Comparison of ENCODE assay signal across 30 cellular contexts in the genomic region with DNA sequence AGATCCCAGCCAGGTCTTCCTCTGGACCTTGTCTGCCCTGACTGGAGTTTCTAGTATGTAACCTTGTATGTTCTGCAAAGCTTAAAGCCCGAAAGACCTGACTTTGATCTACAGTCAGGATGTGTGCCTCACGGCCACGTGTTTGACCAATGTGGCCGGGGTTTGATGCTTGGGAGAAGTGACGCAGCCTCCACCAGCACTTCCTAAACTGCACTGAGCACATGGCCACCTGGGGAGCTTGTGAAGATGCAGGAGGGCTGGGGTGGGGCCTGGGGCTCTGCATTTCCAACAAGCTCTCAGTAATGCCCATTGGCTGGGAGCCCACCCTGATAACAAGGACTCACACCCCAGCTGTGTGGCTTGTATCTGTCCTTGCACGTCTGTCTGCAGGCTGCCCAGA. TPM values are rescaled to one million over a fixed set of nuclear protein-coding genes. Genes with fewer than 3 reads are reported as not detected.
A peak's percentile ranks its signal among the peaks of the same experiment; 100 is the strongest.
DNase-seq lines count a peak whose midpoint lies in the region; ATAC-seq and TF ChIP-seq lines count a peak whose summit lies in the region.
"Had no signal": no experiment of that assay in that cellular context is flagged by ENCODE, and none has a peak within 500 bp of the region (broad histone marks: within the 10 kb centered on the region; RNA-seq: fewer than 3 reads in every experiment).

No MANE protein-coding gene starts in this region.

- H3K27ac ChIP-seq in CD8-positive, alpha-beta T cell (ENCODE audit: low read depth, low read length) = no peak overlapping the region
- H3K27ac ChIP-seq in osteoblast (ENCODE audit: low read depth, low read length) (no peak overlapping the region), right atrium auricular region (no peak overlapping the region)
- H3K27ac ChIP-seq: A549, breast epithelium, dorsolateral prefrontal cortex, neutrophil, prostate gland, sigmoid colon, stomach, thyroid gland, vagina had no signal

- TF ChIP-seq CTCF in CD8-positive, alpha-beta T cell (IDR thresholded peaks at IDR 0.05) = no peak
- TF ChIP-seq CTCF in osteoblast (IDR thresholded peaks at IDR 0.05; ENCODE audit: extremely low read depth, low read depth, low read length) (no peak), right atrium auricular region (IDR thresholded peaks at IDR 0.05) (no peak)

- no peaks in the 10 kb centered on the region for H3K9me3 Mint-ChIP-seq in activated CD8-positive, alpha-beta memory T cell treated with anti-CD3 and anti-CD28 coated beads, Interleukin-2, amount 10 ng/mL, durations not matched to agents 7 days and 5 days (ENCODE audit: low read depth)
- H3K9me3 Mint-ChIP-seq in CD8-positive, alpha-beta T cell = no peaks in the 10 kb centered on the region
- H3K9me3 Mint-ChIP-seq in activated T-helper 17 cell treated with anti-CD3 and anti-CD28 coated beads, Interleukin-2, amount 50 U/mL, for 72 hours = no peaks in the 10 kb centered on the region
- H3K9me3 Mint-ChIP-seq: CD4-positive, alpha-beta T cell; mesothelial cell of epicardium; naive B cell had no signal

- peak; percentile 82 for DNase-seq in activated CD8-positive, alpha-beta memory T cell treated with anti-CD3 and anti-CD28 coated beads, Interleukin-2, amount 10 ng/mL, durations not matched to agents 7 days and 5 days
- no peak for DNase-seq in activated CD8-positive, alpha-beta memory T cell treated with anti-CD3 and anti-CD28 coated beads, Interleukin-2, amount 50 U/mL, for 48 hours
- DNase-seq in CD8-positive, alpha-beta T cell = peak in 1 of 7 experiments; percentile 35
- DNase-seq in osteoblast (ENCODE audit: insufficient read length, low spot score, missing footprints) (peak; percentile 26), right atrium auricular region (ENCODE audit: low spot score) (no peak), putamen (ENCODE audit: low spot score) (no peak), left colon (no peak)
- DNase-seq: activated CD8-positive, alpha-beta memory T cell treated with anti-CD3 and anti-CD28 coated beads, Interleukin-2, amount 50 U/mL, for 4 hours; anterior cingulate cortex; CD4-positive, alpha-beta T cell; dorsolateral prefrontal cortex; heart right ventricle; MV-4-11; naive B cell; NCI-H1436 treated with DMSO at 0.1 percent for 48 hours; NCI-H748 treated with DMSO at 0.1 percent for 48 hours; SHP77 treated with DMSO at 0.1 percent for 48 hours; sigmoid colon; stomach; thyroid gland had no signal

- CTCF ChIA-PET in activated CD8-positive, alpha-beta memory T cell treated with anti-CD3 and anti-CD28 coated beads, Interleukin-2, amount 10 ng/mL, durations not matched to agents 7 days and 5 days (lab: Charles Lee) = interaction anchor here (1.0 to 2.1 kb wide), 4 partner anchors 16 to 161 kb away, joined by 3 to 9 read pairs (median 4); no protein-coding TSS in a partner anchor
- CTCF ChIA-PET in CD8-positive, alpha-beta T cell (lab: Charles Lee) = interaction anchor here (0.7 to 1.2 kb wide), 3 partner anchors 16 to 171 kb away, joined by 3 to 5 read pairs (median 4); no protein-coding TSS in a partner anchor

- POLR2A ChIA-PET in CD8-positive, alpha-beta T cell (lab: Charles Lee) = no interaction called here

- H3K79me2 ChIP-seq in osteoblast (ENCODE audit: insufficient read depth, low read length) = no peaks in the 10 kb centered on the region

- no peak overlapping the region for H2AFZ ChIP-seq in osteoblast (ENCODE audit: low read length)

- no peak overlapping the region for H3K4me3 Mint-ChIP-seq in activated CD8-positive, alpha-beta memory T cell treated with anti-CD3 and anti-CD28 coated beads, Interleukin-2, amount 10 ng/mL, durations not matched to agents 7 days and 5 days
- H3K4me3 Mint-ChIP-seq in CD8-positive, alpha-beta T cell = no peak overlapping the region
- H3K4me3 Mint-ChIP-seq in activated T-helper 17 cell treated with anti-CD3 and anti-CD28 coated beads, Interleukin-2, amount 50 U/mL, for 72 hours = no peak overlapping the region
- H3K4me3 Mint-ChIP-seq: CD4-positive, alpha-beta T cell; mesothelial cell of epicardium; naive B cell had no signal

- peak overlapping the region; percentile 69 for H3K27ac Mint-ChIP-seq in activated CD8-positive, alpha-beta memory T cell treated with anti-CD3 and anti-CD28 coated beads, Interleukin-2, amount 10 ng/mL, durations not matched to agents 7 days and 5 days
- peak overlapping the region; percentile 55 for H3K27ac Mint-ChIP-seq in CD8-positive, alpha-beta T cell
- H3K27ac Mint-ChIP-seq in activated T-helper 17 cell treated with anti-CD3 and anti-CD28 coated beads, Interleukin-2, amount 50 U/mL, for 72 hours = no peak overlapping the region
- H3K27ac Mint-ChIP-seq: CD4-positive, alpha-beta T cell; mesothelial cell of epicardium had no signal

- H3K27me3 ChIP-seq in CD8-positive, alpha-beta T cell (ENCODE audit: insufficient read depth, low read length) = no peaks in the 10 kb centered on the region
- H3K27me3 ChIP-seq in osteoblast (ENCODE audit: insufficient read depth, low read length) (no peaks in the 10 kb centered on the region), right atrium auricular region (no peaks in the 10 kb centered on the region)
- H3K27me3 ChIP-seq: breast epithelium, dorsolateral prefrontal cortex, heart right ventricle, neutrophil, sigmoid colon, stomach, thyroid gland, vagina had no signal

- no peaks in the 10 kb centered on the region for H3K27me3 Mint-ChIP-seq in activated CD8-positive, alpha-beta memory T cell treated with anti-CD3 and anti-CD28 coated beads, Interleukin-2, amount 10 ng/mL, durations not matched to agents 7 days and 5 days
- H3K27me3 Mint-ChIP-seq in CD8-positive, alpha-beta T cell (ENCODE audit: low read depth) = no peaks in the 10 kb centered on the region
- H3K27me3 Mint-ChIP-seq in activated T-helper 17 cell treated with anti-CD3 and anti-CD28 coated beads, Interleukin-2, amount 50 U/mL, for 72 hours = no peaks in the 10 kb centered on the region
- H3K27me3 Mint-ChIP-seq: CD4-positive, alpha-beta T cell; naive B cell had no signal

- H3K9me3 ChIP-seq in CD8-positive, alpha-beta T cell (ENCODE audit: low read length) = no peaks in the 10 kb centered on the region
- H3K9me3 ChIP-seq in osteoblast (ENCODE audit: low read depth, low read length) (no peaks in the 10 kb centered on the region), right atrium auricular region (no peaks in the 10 kb centered on the region)
- H3K9me3 ChIP-seq: A549, breast epithelium, heart right ventricle, neutrophil, prostate gland, sigmoid colon, stomach, thyroid gland, vagina had no signal

- H3K4me2 ChIP-seq in osteoblast (ENCODE audit: insufficient read depth, low read length) = no peak overlapping the region
- H3K4me2 ChIP-seq: A549 had no signal

- H3K4me1 Mint-ChIP-seq in activated CD8-positive, alpha-beta memory T cell treated with anti-CD3 and anti-CD28 coated beads, Interleukin-2, amount 10 ng/mL, durations not matched to agents 7 days and 5 days = peaks cover 42% of the 10 kb centered on the region
- peaks cover 14% of the 10 kb centered on the region for H3K4me1 Mint-ChIP-seq in CD8-positive, alpha-beta T cell (ENCODE audit: low read depth)
- no peaks in the 10 kb centered on the region for H3K4me1 Mint-ChIP-seq in activated T-helper 17 cell treated with anti-CD3 and anti-CD28 coated beads, Interleukin-2, amount 50 U/mL, for 72 hours

- no peaks in the 10 kb centered on the region for H3K36me3 ChIP-seq in CD8-positive, alpha-beta T cell (ENCODE audit: insufficient read depth, low read length)
- H3K36me3 ChIP-seq in osteoblast (ENCODE audit: insufficient read depth, low read length) = peaks cover 7% of the 10 kb centered on the region
- peaks cover 80% of the 10 kb centered on the region for H3K36me3 ChIP-seq in right atrium auricular region
- H3K36me3 ChIP-seq: breast epithelium, prostate gland, thyroid gland had no signal

- peaks cover 21% of the 10 kb centered on the region for H4K20me1 ChIP-seq in osteoblast (ENCODE audit: insufficient read depth, low read length)

- intact Hi-C loops in CD8-positive, alpha-beta T cell (cut with DNase I, micrococcal nuclease) = no loop called here
- intact Hi-C loops in left colon (cut with DNase I, micrococcal nuclease) = no loop called here

- H3K4me1 ChIP-seq in CD8-positive, alpha-beta T cell (ENCODE audit: insufficient read depth, low read length) = peaks cover 8% of the 10 kb centered on the region
- H3K4me1 ChIP-seq in osteoblast (ENCODE audit: insufficient read depth, low read length) = no peaks in the 10 kb centered on the region
- no peaks in the 10 kb centered on the region for H3K4me1 ChIP-seq in right atrium auricular region
- H3K4me1 ChIP-seq: A549, breast epithelium had no signal

- peaks cover 3% of the 10 kb centered on the region for H3K36me3 Mint-ChIP-seq in activated CD8-positive, alpha-beta memory T cell treated with anti-CD3 and anti-CD28 coated beads, Interleukin-2, amount 10 ng/mL, durations not matched to agents 7 days and 5 days
- H3K36me3 Mint-ChIP-seq in CD8-positive, alpha-beta T cell = peaks cover 1% of the 10 kb centered on the region
- no peaks in the 10 kb centered on the region for H3K36me3 Mint-ChIP-seq in activated T-helper 17 cell treated with anti-CD3 and anti-CD28 coated beads, Interleukin-2, amount 50 U/mL, for 72 hours (ENCODE audit: low read depth)
- H3K36me3 Mint-ChIP-seq: mesothelial cell of epicardium, naive B cell had no signal

- H3K4me3 ChIP-seq in CD8-positive, alpha-beta T cell (ENCODE audit: low read depth, low read length) = no peak overlapping the region
- H3K4me3 ChIP-seq in osteoblast (ENCODE audit: insufficient read depth, low read length) = no peak overlapping the region
- H3K4me3 ChIP-seq in right atrium auricular region = no peak overlapping the region
- H3K4me3 ChIP-seq: A549, breast epithelium, dorsolateral prefrontal cortex, heart right ventricle, prostate gland, sigmoid colon, stomach, thyroid gland, vagina had no signal

- ATAC-seq in activated CD8-positive, alpha-beta memory T cell treated with anti-CD3 and anti-CD28 coated beads, Interleukin-2, amount 10 ng/mL, durations not matched to agents 7 days and 5 days = peak; percentile 49
- ATAC-seq in CD8-positive, alpha-beta T cell = no peak
- peak; percentile 34 for ATAC-seq in activated T-helper 17 cell treated with anti-CD3 and anti-CD28 coated beads, Interleukin-2, amount 50 U/mL, for 72 hours (replicated peaks)
- ATAC-seq in left colon = no peak
- ATAC-seq: A549; activated CD4-positive, CD25-positive, alpha-beta regulatory T cell treated with anti-CD3 and anti-CD28 coated beads, Interleukin-2, amount 50 U/mL, for 24 hours; HCT116; heart right ventricle; Panc1 had no signal

RNA-seq across cellular contexts. Expression of a gene that starts 53.2 kb away (rescaled TPM):
- total RNA-seq in activated CD8-positive, alpha-beta memory T cell treated with anti-CD3 and anti-CD28 coated beads, Interleukin-2, amount 10 ng/mL, durations not matched to agents 7 days and 5 days = 10 to 100 TPM; 63.8 to 93.9 TPM
- total RNA-seq in CD8-positive, alpha-beta T cell = 10 to 100 TPM; 51.1 to 59.6 TPM
- total RNA-seq in activated T-helper 17 cell treated with anti-CD3 and anti-CD28 coated beads, Interleukin-2, amount 50 U/mL, for 72 hours = 100 to 1,000 TPM; 113 to 138 TPM
- total RNA-seq in osteoblast = 19.4 and 20.6 TPM in 2 replicates
- total RNA-seq in right atrium auricular region = 10 to 100 TPM; 13.3 to 16.0 TPM
- total RNA-seq in left colon = 10 to 100 TPM; 22.5 to 30.6 TPM

Comparison
In these comparisons a context has a peak if more than half of its experiments do, and no peak if none do; other contexts are left out.
1. DNase-seq: peak in activated CD8-positive, alpha-beta memory T cell treated with anti-CD3 and anti-CD28 coated beads, Interleukin-2, amount 10 ng/mL, durations not matched to agents 7 days and 5 days (single experiment) and osteoblast (single experiment); none in activated CD8-positive, alpha-beta memory T cell treated with anti-CD3 and anti-CD28 coated beads, Interleukin-2, amount 50 U/mL, for 48 hours (single experiment), right atrium auricular region (single experiment), putamen (single experiment) and left colon (0 of 2).
2. ATAC-seq: peak in activated CD8-positive, alpha-beta memory T cell treated with anti-CD3 and anti-CD28 coated beads, Interleukin-2, amount 10 ng/mL, durations not matched to agents 7 days and 5 days (single experiment) and activated T-helper 17 cell treated with anti-CD3 and anti-CD28 coated beads, Interleukin-2, amount 50 U/mL, for 72 hours (single experiment); none in CD8-positive, alpha-beta T cell (single experiment) and left colon (single experiment).